In genomic region chr6:44264154-44265002, GRCh38 we compare ENCODE assay signal across 9 cellular contexts. TPM values are rescaled to one million over a fixed set of nuclear protein-coding genes. Genes with fewer than 3 reads are reported as not detected.
DNase-seq lines count a peak whose midpoint lies in the region; ATAC-seq, FAIRE-seq and TF ChIP-seq lines count a peak whose summit lies in the region.
"Had no signal": no experiment of that assay in that cellular context is flagged by ENCODE, and none has a peak within 500 bp of the region (broad histone marks: within the 10 kb centered on the region; RNA-seq: fewer than 3 reads in every experiment).

No MANE protein-coding gene starts in this region.

- no peaks in the 10 kb centered on the region for H3K9me3 Mint-ChIP-seq in CD8-positive, alpha-beta T cell
- no peaks in the 10 kb centered on the region for H3K9me3 Mint-ChIP-seq in astrocyte (ENCODE audit: unreplicated experiment)
- H3K9me3 Mint-ChIP-seq in stimulated activated naive B cell treated with anti-CD40 and anti-IgM and Interleukin-4, amounts not matched to agents 10 μg/mL and 1 μg/mL and 100 μg/mL, for 72 hours, result no peaks in the 10 kb centered on the region

- H3K36me3 Mint-ChIP-seq in CD8-positive, alpha-beta T cell, result peaks cover 22% of the 10 kb centered on the region
- H3K36me3 Mint-ChIP-seq in astrocyte (ENCODE audit: low read depth, unreplicated experiment), result no peaks in the 10 kb centered on the region
- peaks cover 50 to 54% of the 10 kb centered on the region in 2 donors for H3K36me3 Mint-ChIP-seq in stimulated activated naive B cell treated with anti-CD40 and anti-IgM and Interleukin-4, amounts not matched to agents 10 μg/mL and 1 μg/mL and 100 μg/mL, for 72 hours

- H3K9me3 ChIP-seq in CD8-positive, alpha-beta T cell (ENCODE audit: low read length), result no peaks in the 10 kb centered on the region
- H3K9me3 ChIP-seq in NT2/D1 (ENCODE audit: insufficient read depth, low read length), result no peaks in the 10 kb centered on the region
- H3K9me3 ChIP-seq in astrocyte (ENCODE audit: insufficient read depth, low read depth, low read length), result no peaks in the 10 kb centered on the region

- H3K9ac ChIP-seq in NT2/D1 (ENCODE audit: insufficient read length, low read depth), result peak overlapping the region; percentile 83
- peak overlapping the region; percentile 83 for H3K9ac ChIP-seq in astrocyte (ENCODE audit: low read length)

- peak overlapping the region; percentile 83 for H3K4me3 Mint-ChIP-seq in CD8-positive, alpha-beta T cell
- peak overlapping the region; percentile 95 for H3K4me3 Mint-ChIP-seq in astrocyte (ENCODE audit: unreplicated experiment)
- peak overlapping the region; percentile 100 for H3K4me3 Mint-ChIP-seq in stimulated activated naive B cell treated with anti-CD40 and anti-IgM and Interleukin-4, amounts not matched to agents 10 μg/mL and 1 μg/mL and 100 μg/mL, for 72 hours

- peak overlapping the region; percentile 85 for H3K27ac Mint-ChIP-seq in CD8-positive, alpha-beta T cell
- H3K27ac Mint-ChIP-seq in astrocyte (ENCODE audit: unreplicated experiment), result peak overlapping the region; percentile 93
- peak overlapping the region; percentile 100 for H3K27ac Mint-ChIP-seq in stimulated activated naive B cell treated with anti-CD40 and anti-IgM and Interleukin-4, amounts not matched to agents 10 μg/mL and 1 μg/mL and 100 μg/mL, for 72 hours

- H3K4me1 ChIP-seq in CD8-positive, alpha-beta T cell (ENCODE audit: insufficient read depth, low read length), result peaks cover 28% of the 10 kb centered on the region
- H3K4me1 ChIP-seq in NT2/D1 (ENCODE audit: insufficient read depth, insufficient read length) (peaks cover 27% of the 10 kb centered on the region), astrocyte (ENCODE audit: insufficient read depth, low read length) (peaks cover 20% of the 10 kb centered on the region)

- peak overlapping the region; percentile 90 for H3K4me3 ChIP-seq in CD8-positive, alpha-beta T cell (ENCODE audit: low read depth, low read length)
- H3K4me3 ChIP-seq in NT2/D1 (ENCODE audit: insufficient read length, low read depth) (peak overlapping the region; percentile 74), astrocyte (ENCODE audit: insufficient read depth, low read depth, low read length) (peak overlapping the region; percentile 71)

- peak in 4 of 7 experiments; percentile 40 to 62 (median 46) for DNase-seq in CD8-positive, alpha-beta T cell
- DNase-seq in NT2/D1 (ENCODE audit: low read depth, low spot score) (no peak), astrocyte (ENCODE audit: low read depth) (no peak), iris pigment epithelial cell (ENCODE audit: low read depth) (peak; percentile 32), occipital lobe (lab: John Stamatoyannopoulos, UW) (no peak), hippocampal formation (lab: John Stamatoyannopoulos, UW) (no peak)
- DNase-seq in stimulated activated naive B cell treated with anti-CD40 and anti-IgM and Interleukin-4, amounts not matched to agents 10 μg/mL and 1 μg/mL and 100 μg/mL, for 72 hours, result peak; percentile 75

- peaks cover 34% of the 10 kb centered on the region for H4K20me1 ChIP-seq in astrocyte (ENCODE audit: insufficient read depth, low read length)

- H3K4me1 Mint-ChIP-seq in CD8-positive, alpha-beta T cell (ENCODE audit: low read depth), result peaks cover 40% of the 10 kb centered on the region
- H3K4me1 Mint-ChIP-seq in astrocyte (ENCODE audit: low read depth, unreplicated experiment), result peaks cover 23% of the 10 kb centered on the region
- H3K4me1 Mint-ChIP-seq in stimulated activated naive B cell treated with anti-CD40 and anti-IgM and Interleukin-4, amounts not matched to agents 10 μg/mL and 1 μg/mL and 100 μg/mL, for 72 hours, result peaks cover 42 to 76% of the 10 kb centered on the region in 2 donors

- no peaks in the 10 kb centered on the region for H3K27me3 ChIP-seq in CD8-positive, alpha-beta T cell (ENCODE audit: insufficient read depth, low read length)
- H3K27me3 ChIP-seq in NT2/D1 (ENCODE audit: insufficient read depth, insufficient read length) (peaks cover 19% of the 10 kb centered on the region), astrocyte (ENCODE audit: insufficient read depth, low read length) (peaks cover 13% of the 10 kb centered on the region)

- peaks cover 5% of the 10 kb centered on the region for H3K36me3 ChIP-seq in CD8-positive, alpha-beta T cell (ENCODE audit: insufficient read depth, low read length)
- peaks cover 34% of the 10 kb centered on the region for H3K36me3 ChIP-seq in NT2/D1 (ENCODE audit: insufficient read depth, insufficient read length, low read length)
- H3K36me3 ChIP-seq in astrocyte (ENCODE audit: insufficient read depth, low read length), result peaks cover 3% of the 10 kb centered on the region

- FAIRE-seq in astrocyte (lab: Jason Lieb, UNC), result no peak

- peak overlapping the region; percentile 87 for H2AFZ ChIP-seq in astrocyte (ENCODE audit: low read depth, low read length)

- H3K79me2 ChIP-seq in astrocyte (ENCODE audit: insufficient read depth, low read length), result peaks cover 15% of the 10 kb centered on the region

- ATAC-seq in CD8-positive, alpha-beta T cell, result no peak
- peak; percentile 28 for ATAC-seq in GM21526 (IDR thresholded peaks at IDR 0.05; ENCODE audit: low FRiP score, unreplicated experiment)
- ATAC-seq in stimulated activated naive B cell treated with anti-CD40 and anti-IgM and Interleukin-4, amounts not matched to agents 10 μg/mL and 1 μg/mL and 100 μg/mL, for 72 hours (replicated peaks), result peak; percentile 44 to 49

- POLR2A ChIA-PET in CD8-positive, alpha-beta T cell (lab: Charles Lee), result interaction anchor here (1.0 to 3.8 kb wide), 3 partner anchors 8 to 18 kb away, joined by 3 to 35 read pairs (median 4); partner anchors contain the start of gene HSP90AB1

- intact Hi-C loops in CD8-positive, alpha-beta T cell (cut with DNase I, micrococcal nuclease), result loop anchor here (1.0 to 5.0 kb wide), 9 partner anchors 7 to 632 kb away; partner anchors contain the start of genes HSP90AB1 (in 2 of the 2), SLC29A1 (in 2 of the 2), SLC35B2 (in 2 of the 2) and MRPL14 (in 1 of the 2)

- CTCF ChIA-PET in CD8-positive, alpha-beta T cell (lab: Charles Lee), result interaction anchor here (0.9 to 5.5 kb wide), 14 partner anchors 9 to 172 kb away, joined by 3 to 61 read pairs (median 4); partner anchors contain the start of genes AARS2, SLC29A1 and SLC35B2

- H3K4me2 ChIP-seq in astrocyte (ENCODE audit: low read length), result peak overlapping the region; percentile 93

- peak overlapping the region; percentile 78 for H3K27ac ChIP-seq in CD8-positive, alpha-beta T cell (ENCODE audit: low read depth, low read length)
- peak overlapping the region; percentile 64 for H3K27ac ChIP-seq in astrocyte (ENCODE audit: low read depth, low read length)

- peaks cover under 1% of the 10 kb centered on the region for H3K27me3 Mint-ChIP-seq in CD8-positive, alpha-beta T cell (ENCODE audit: low read depth)
- H3K27me3 Mint-ChIP-seq in astrocyte (ENCODE audit: low read depth, unreplicated experiment), result peaks cover 18% of the 10 kb centered on the region
- H3K27me3 Mint-ChIP-seq in stimulated activated naive B cell treated with anti-CD40 and anti-IgM and Interleukin-4, amounts not matched to agents 10 μg/mL and 1 μg/mL and 100 μg/mL, for 72 hours, result peaks cover 2 to 6% of the 10 kb centered on the region in 2 donors

- no peak for TF ChIP-seq CTCF in CD8-positive, alpha-beta T cell (IDR thresholded peaks at IDR 0.05)
- no peak for TF ChIP-seq CTCF in astrocyte (IDR thresholded peaks at IDR 0.05; ENCODE audit: insufficient read depth, low read depth, low read length)

RNA-seq across cellular contexts. Expression of gene NFKBIE, which starts 1.0 kb away (rescaled TPM):
- 10 to 100 TPM; 44.5 to 45.8 TPM for total RNA-seq in CD8-positive, alpha-beta T cell
- total RNA-seq in astrocyte (10.1 and 11.0 TPM in 2 replicates), occipital lobe (7.8 TPM)

RNA-seq across cellular contexts. Expression of gene TMEM151B, which starts 5.9 kb away (rescaled TPM):
- not detected for total RNA-seq in CD8-positive, alpha-beta T cell
- total RNA-seq in astrocyte (0.07 and 0.09 TPM in 2 replicates), occipital lobe (53.5 TPM)
- total RNA-seq: LHCN-M2 had no signal

RNA-seq across cellular contexts. Expression of gene SLC35B2, which starts 7.0 kb away (rescaled TPM):
- 1 to 10 TPM; 6.3 to 6.4 TPM for total RNA-seq in CD8-positive, alpha-beta T cell
- total RNA-seq in astrocyte (61.8 and 66.6 TPM in 2 replicates), occipital lobe (33.1 TPM)

RNA-seq across cellular contexts. Expression of gene HSP90AB1, which starts 17.5 kb away (rescaled TPM):
- total RNA-seq in CD8-positive, alpha-beta T cell, result 100 to 1,000 TPM; 561 to 585 TPM
- total RNA-seq in astrocyte, result 859 and 914 TPM in 2 replicates
- 440 TPM for total RNA-seq in occipital lobe

RNA-seq across cellular contexts. Expression of gene SLC29A1, which starts 41.0 kb away (rescaled TPM):
- total RNA-seq in CD8-positive, alpha-beta T cell, result 1 to 10 TPM in 1 of 2 experiments, under 1 TPM in 1; 0.79 to 1.2 TPM
- total RNA-seq in astrocyte (14.8 and 15.3 TPM in 2 replicates), occipital lobe (5.5 TPM)

Comparison
In these comparisons a context has a peak if more than half of its experiments do, and no peak if none do; other contexts are left out.
1. DNase-seq: peak in CD8-positive, alpha-beta T cell (4 of 7), iris pigment epithelial cell (single experiment) and stimulated activated naive B cell treated with anti-CD40 and anti-IgM and Interleukin-4, amounts not matched to agents 10 μg/mL and 1 μg/mL and 100 μg/mL, for 72 hours (single experiment); none in NT2/D1 (single experiment), astrocyte (single experiment), occipital lobe (single experiment) and hippocampal formation (0 of 2).
2. RNA of gene TMEM151B, which starts 5.9 kb away (total RNA-seq): 53.5 TPM in occipital lobe (single experiment); 0.07 to 0.09 TPM in astrocyte and not detected in CD8-positive, alpha-beta T cell; every median in the first group is over 10 times any median in the second.
3. Peak in every context shown above with its lines, with median percentiles within 50 percentile points of each other: H3K4me3 ChIP-seq, H3K27ac Mint-ChIP-seq and H3K4me3 Mint-ChIP-seq.